In the genomic region with DNA sequence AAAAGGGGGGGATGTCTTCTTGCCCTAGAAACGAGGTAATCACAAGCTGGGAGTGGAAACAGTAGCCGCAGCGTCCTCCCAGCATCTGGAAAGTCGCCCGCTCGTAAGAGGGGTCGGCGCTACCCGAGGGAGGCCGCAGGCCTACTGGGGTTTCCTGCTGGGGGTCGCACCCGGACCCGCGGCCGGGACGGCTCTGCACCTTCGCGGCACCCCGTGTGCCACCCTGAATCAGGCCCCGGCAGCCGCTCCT, we compare ENCODE assay signal across 8 cellular contexts. TPM values are rescaled to one million over a fixed set of nuclear protein-coding genes. Genes with fewer than 3 reads are reported as not detected.
DNase-seq lines count a peak whose midpoint lies in the region; ATAC-seq, FAIRE-seq and TF ChIP-seq lines count a peak whose summit lies in the region.

No MANE protein-coding gene starts in this region.

- H3K36me3 Mint-ChIP-seq in neural crest cell (ENCODE audit: low read depth): no peaks in the 10 kb centered on the region

- no peak for FAIRE-seq in H1 (lab: Jason Lieb, UNC)

- 2% methylated on average over 21 of the region's 21 CpGs; no CpG with 5 or more reads in 1 of the 2 experiments for WGBS in H1 (ENCODE audit: extremely low coverage in 1 of 2, insufficient coverage in 1 of 2, insufficient read length in 1 of 2, insufficient replicate concordance in 2 of 2, low coverage in 1 of 2, low lambda C conversion rate in 2 of 2, missing lambda C conversion rate in 1 of 2), 2 experiments

- H3K36me3 ChIP-seq in MG63 (no peaks in the 10 kb centered on the region; the same call in 1 of the 2 replicates), H1 (ENCODE audit: control insufficient read depth in 2 of 4, insufficient read depth in 4 of 4, low read length in 3 of 4) (no peaks in the 10 kb centered on the region; a peak in 1 of 8 replicates)

- H3K56ac ChIP-seq in H1 (replicated peaks; ENCODE audit: insufficient read length, low read depth, low read length): peak overlapping the region; percentile 81

- peak overlapping the region; percentile 70 for H3K14ac ChIP-seq in H1 (ENCODE audit: insufficient read length)

- peak overlapping the region; percentile 3 for H2BK12ac ChIP-seq in H1 (ENCODE audit: low read depth, low read length)

- H4K8ac ChIP-seq in H1 (ENCODE audit: extremely low read depth, insufficient read depth, low read length): peak overlapping the region; percentile 99; the same call in 1 of the 2 replicates

- peaks cover 19% of the 10 kb centered on the region for H3K23me2 ChIP-seq in H1 (ENCODE audit: low read depth, low read length)

- H3K4ac ChIP-seq in H1 (replicated peaks; ENCODE audit: insufficient read length, low read depth, low read length): peak overlapping the region; percentile 80

- H3K9me3 Mint-ChIP-seq in neural crest cell: no peaks in the 10 kb centered on the region

- no peak overlapping the region; the same call in 1 of the 2 replicates for H3K18ac ChIP-seq in H1 (ENCODE audit: extremely low read depth, low read length)

- peaks cover 49% of the 10 kb centered on the region for H3K4me1 Mint-ChIP-seq in neural crest cell

- H2AFZ ChIP-seq in H1 (ENCODE audit: low read length): peak overlapping the region; percentile 21; the same call in 1 of the 2 replicates

- H3K4me1 ChIP-seq in H1 (replicated peaks in 1 of 4; ENCODE audit: control insufficient read depth in 3 of 4, insufficient read depth in 4 of 4, low read length in 3 of 4): peaks cover 2 to 11% (median 8%) of the 10 kb centered on the region in 4 experiments; a peak in 4 of 7 replicates

- CTCF ChIA-PET in H1 (lab: Charles Lee; ENCODE audit: partially characterized antibody): interaction anchor here (0.6 to 1.7 kb wide), 8 partner anchors 9 to 268 kb away, joined by 3 to 4 read pairs (median 3); no protein-coding TSS in a partner anchor

- peaks cover 3 to 6% of the 10 kb centered on the region in 2 experiments for H4K20me1 ChIP-seq in H1 (replicated peaks in 1 of 2; ENCODE audit: control insufficient read depth in 1 of 2, insufficient read depth in 2 of 2, low read length in 2 of 2)

- no peak for DNase-seq in MG63
- no peak for DNase-seq in H1 (ENCODE audit: low read depth in 1 of 2, low spot score in 2 of 2)
- DNase-seq in neural crest cell (ENCODE audit: low read depth, low spot score): no peak
- DNase-seq in H4 (ENCODE audit: low spot score): no peak
- no peak for DNase-seq in NCI-H345 (lab: John Stamatoyannopoulos, UW)
- no peak for DNase-seq in A172 (ENCODE audit: low spot score)

- TF ChIP-seq CTCF in H1 (IDR thresholded peaks at IDR 0.05; ENCODE audit: control extremely low read depth in 1 of 3, insufficient read depth in 1 of 3, low read depth in 1 of 3, low read length in 3 of 3): no peak
- TF ChIP-seq CTCF in neural crest cell (conservative IDR thresholded peaks at IDR 0.05): no peak

- H2BK120ac ChIP-seq in H1 (replicated peaks; ENCODE audit: low read depth, low read length): peak overlapping the region; percentile 73

- peaks cover 6% of the 10 kb centered on the region for H3K79me1 ChIP-seq in H1 (ENCODE audit: low read depth, low read length)

- peak overlapping the region; percentile 75 to 96 (median 96) for H3K9ac ChIP-seq in H1 (replicated peaks in 1 of 4; ENCODE audit: extremely low read depth in 1 of 4, low read depth in 3 of 4, low read length in 3 of 4)

- POLR2A ChIA-PET in H1 (lab: Charles Lee; ENCODE audit: partially characterized antibody): interaction anchor here (0.7 to 4.4 kb wide), 10 partner anchors 12 to 206 kb away, joined by 3 to 52 read pairs (median 3); partner anchors contain the start of genes AKAP5 and HSPA2

- no peak for TF ChIP-seq RAD21 in H1 (IDR thresholded peaks at IDR 0.05 in 1 of 2, conservative IDR thresholded peaks at IDR 0.05 in 1 of 2; ENCODE audit: low read depth in 2 of 2, low read length in 2 of 2)

- peak overlapping the region; percentile 91 for H4K5ac ChIP-seq in H1 (ENCODE audit: insufficient read length, low read depth, low read length)

- H3K23ac ChIP-seq in H1 (ENCODE audit: insufficient read length): no peak overlapping the region

- peak overlapping the region; percentile 90 for H3K27ac Mint-ChIP-seq in neural crest cell (ENCODE audit: unreplicated experiment)

- no peak overlapping the region for H2AK5ac ChIP-seq in H1 (ENCODE audit: low read depth, low read length)

- H2BK5ac ChIP-seq in H1 (ENCODE audit: low read depth, low read length): peak overlapping the region; percentile 96

- no peaks in the 10 kb centered on the region for H3K27me3 Mint-ChIP-seq in neural crest cell (ENCODE audit: low read depth)

- H3K9me3 ChIP-seq in MG63 (no peaks in the 10 kb centered on the region), H1 (ENCODE audit: insufficient read depth in 2 of 2, low read depth in 1 of 2, low read length in 1 of 2) (no peaks in the 10 kb centered on the region)

- H3K4me2 ChIP-seq in H1 (ENCODE audit: insufficient read depth in 1 of 2, low read depth in 2 of 2, low read length in 2 of 2): peak overlapping the region; percentile 97

- peak overlapping the region; percentile 34 for H4K91ac ChIP-seq in H1 (replicated peaks; ENCODE audit: insufficient read length, low read length)

- no peak for TF ChIP-seq EP300 in H1 (IDR thresholded peaks at IDR 0.05; ENCODE audit: borderline replicate concordance in 1 of 2, low read depth in 2 of 2, low read length in 2 of 2)

- no peak overlapping the region for H2BK15ac ChIP-seq in H1 (ENCODE audit: low read length)

- H3K4me3 ChIP-seq in MG63 (peak overlapping the region; percentile 78), H1 (ENCODE audit: extremely low read depth in 1 of 4, insufficient read depth in 2 of 4, low read depth in 3 of 4, low read length in 4 of 4) (peak overlapping the region; percentile 68 to 93 (median 78))

- TF ChIP-seq POLR2A in H1 (IDR thresholded peaks at IDR 0.05; ENCODE audit: control extremely low read depth in 1 of 2, low read depth in 2 of 2, low read length in 2 of 2): no peak

- ATAC-seq in GM19397 (IDR thresholded peaks at IDR 0.05; ENCODE audit: unreplicated experiment) (peak; percentile 6), HG02759 (IDR thresholded peaks at IDR 0.05; ENCODE audit: unreplicated experiment) (no peak)

- H3K4me3 Mint-ChIP-seq in neural crest cell: peak overlapping the region; percentile 94

- H2BK20ac ChIP-seq in H1 (ENCODE audit: low read length): no peak overlapping the region

- peak overlapping the region; percentile 96 for H3K27ac ChIP-seq in H1 (ENCODE audit: low read depth, low read length)

- H3K27me3 ChIP-seq in MG63 (no peaks in the 10 kb centered on the region), H1 (replicated peaks in 1 of 4; ENCODE audit: control insufficient read depth in 3 of 4, extremely low read depth in 1 of 4, insufficient read depth in 3 of 4, low read length in 3 of 4) (no peaks in the 10 kb centered on the region)

- peaks cover 11 to 64% of the 10 kb centered on the region in 2 experiments; a peak in 3 of 4 replicates for H3K79me2 ChIP-seq in H1 (ENCODE audit: control insufficient read depth in 1 of 2, insufficient read depth in 2 of 2, low read length in 2 of 2)

RNA-seq across cellular contexts. Expression of gene ZBTB25, which starts 0.5 kb away (rescaled TPM):
- total RNA-seq in MG63 (2014; rRNA removed; shearing (Covaris generic); ENCODE audit: low replicate concordance): 0.57 and 1.6 TPM in 2 replicates
- 11.4 and 11.5 TPM in 2 replicates for total RNA-seq in H1 (2021; fragmentation: NEBNext Ultra II Directional; extraction: Animal tissue kit (Norgen Biotek cat#: 25700))
- 4.9 and 5.4 TPM in 2 replicates for polyA plus RNA-seq in H1 (2011; rRNA removed)
- 4.8 TPM for polyA plus RNA-seq in H1 (2011; cell fraction: cytosol; rRNA removed)
- polyA plus RNA-seq in H1 (2011; cell fraction: nucleus; rRNA removed): 8.1 TPM
- polyA plus RNA-seq in H1 (2012, experiment 1 of 2): 4.5 to 6.6 TPM (median 5.3 TPM) in 4 replicates
- polyA plus RNA-seq in H1 (2012, experiment 2 of 2): 0.80 TPM
- 5.0 TPM for polyA plus RNA-seq in H1 (2013, experiment 1 of 2)
- polyA plus RNA-seq in H1 (2013, experiment 2 of 2): 4.8 TPM
- polyA minus RNA-seq in H1 (2011; rRNA and poly(A)+ RNA removed): 20.0 and 23.2 TPM in 2 replicates
- polyA minus RNA-seq in H1 (2011; cell fraction: cytosol; rRNA and poly(A)+ RNA removed): 8.3 TPM
- polyA minus RNA-seq in H1 (2011; cell fraction: nucleus; rRNA and poly(A)+ RNA removed): 19.6 TPM
- 14.1 and 14.4 TPM in 2 replicates for total RNA-seq in neural crest cell
- total RNA-seq in H4 (2014; rRNA removed; shearing (Covaris generic)): 2.3 and 2.6 TPM in 2 replicates
- 1.1 and 2.2 TPM in 2 replicates for total RNA-seq in A172 (2014; rRNA removed; shearing (Covaris generic))

RNA-seq across cellular contexts. Expression of gene ZBTB1, which starts 1.5 kb away (rescaled TPM):
- total RNA-seq in MG63 (2014; rRNA removed; shearing (Covaris generic); ENCODE audit: low replicate concordance): 16.8 and 28.1 TPM in 2 replicates
- 27.5 and 27.9 TPM in 2 replicates for total RNA-seq in H1 (2021; fragmentation: NEBNext Ultra II Directional; extraction: Animal tissue kit (Norgen Biotek cat#: 25700))
- polyA plus RNA-seq in H1 (2011; rRNA removed): 11.6 and 13.6 TPM in 2 replicates
- polyA plus RNA-seq in H1 (2011; cell fraction: cytosol; rRNA removed): 14.9 TPM
- polyA plus RNA-seq in H1 (2011; cell fraction: nucleus; rRNA removed): 12.4 TPM
- 13.0 to 22.0 TPM (median 15.7 TPM) in 4 replicates for polyA plus RNA-seq in H1 (2012, experiment 1 of 2)
- 1.1 TPM for polyA plus RNA-seq in H1 (2012, experiment 2 of 2)
- 16.9 TPM for polyA plus RNA-seq in H1 (2013, experiment 1 of 2)
- 16.0 TPM for polyA plus RNA-seq in H1 (2013, experiment 2 of 2)
- polyA minus RNA-seq in H1 (2011; rRNA and poly(A)+ RNA removed): 18.2 and 26.2 TPM in 2 replicates
- 18.5 TPM for polyA minus RNA-seq in H1 (2011; cell fraction: cytosol; rRNA and poly(A)+ RNA removed)
- polyA minus RNA-seq in H1 (2011; cell fraction: nucleus; rRNA and poly(A)+ RNA removed): 37.6 TPM
- total RNA-seq in neural crest cell: 36.0 and 41.4 TPM in 2 replicates
- total RNA-seq in H4 (2014; rRNA removed; shearing (Covaris generic)): 32.6 and 34.7 TPM in 2 replicates
- 33.3 and 37.8 TPM in 2 replicates for total RNA-seq in A172 (2014; rRNA removed; shearing (Covaris generic))

RNA-seq across cellular contexts. Expression of gene HSPA2, which starts 37.4 kb away (rescaled TPM):
- 5.2 and 7.1 TPM in 2 replicates for total RNA-seq in MG63 (2014; rRNA removed; shearing (Covaris generic); ENCODE audit: low replicate concordance)
- total RNA-seq in H1 (2021; fragmentation: NEBNext Ultra II Directional; extraction: Animal tissue kit (Norgen Biotek cat#: 25700)): 82.9 and 91.1 TPM in 2 replicates
- polyA plus RNA-seq in H1 (2011; rRNA removed): 30.5 and 42.0 TPM in 2 replicates
- polyA plus RNA-seq in H1 (2011; cell fraction: cytosol; rRNA removed): 38.2 TPM
- 42.5 TPM for polyA plus RNA-seq in H1 (2011; cell fraction: nucleus; rRNA removed)
- 28.9 to 58.1 TPM (median 40.4 TPM) in 4 replicates for polyA plus RNA-seq in H1 (2012, experiment 1 of 2)
- 18.1 TPM for polyA plus RNA-seq in H1 (2012, experiment 2 of 2)
- 21.2 TPM for polyA plus RNA-seq in H1 (2013, experiment 1 of 2)
- polyA plus RNA-seq in H1 (2013, experiment 2 of 2): 19.8 TPM
- polyA minus RNA-seq in H1 (2011; rRNA and poly(A)+ RNA removed): 33.1 and 37.7 TPM in 2 replicates
- polyA minus RNA-seq in H1 (2011; cell fraction: cytosol; rRNA and poly(A)+ RNA removed): 69.5 TPM
- 35.2 TPM for polyA minus RNA-seq in H1 (2011; cell fraction: nucleus; rRNA and poly(A)+ RNA removed)
- 2.6 and 2.7 TPM in 2 replicates for total RNA-seq in neural crest cell
- 3.7 and 3.8 TPM in 2 replicates for total RNA-seq in H4 (2014; rRNA removed; shearing (Covaris generic))
- total RNA-seq in A172 (2014; rRNA removed; shearing (Covaris generic)): 0.05 TPM in 1 of 2 replicates, not detected in the other

RNA-seq across cellular contexts. Expression of gene AKAP5, which starts 37.8 kb away (rescaled TPM):
- 0.10 TPM in 1 of 2 replicates, not detected in the other for total RNA-seq in MG63 (2014; rRNA removed; shearing (Covaris generic); ENCODE audit: low replicate concordance)
- total RNA-seq in H1 (2021; fragmentation: NEBNext Ultra II Directional; extraction: Animal tissue kit (Norgen Biotek cat#: 25700)): 3.5 and 3.8 TPM in 2 replicates
- 0.36 and 0.50 TPM in 2 replicates for polyA plus RNA-seq in H1 (2011; rRNA removed)
- 0.58 TPM for polyA plus RNA-seq in H1 (2011; cell fraction: cytosol; rRNA removed)
- polyA plus RNA-seq in H1 (2011; cell fraction: nucleus; rRNA removed): 0.57 TPM
- 0.65 to 1.6 TPM (median 1.0 TPM) in 4 replicates for polyA plus RNA-seq in H1 (2012, experiment 1 of 2)
- 0.18 TPM for polyA plus RNA-seq in H1 (2012, experiment 2 of 2)
- polyA plus RNA-seq in H1 (2013, experiment 1 of 2): 1.8 TPM
- polyA plus RNA-seq in H1 (2013, experiment 2 of 2): 1.9 TPM
- 1.2 and 2.0 TPM in 2 replicates for polyA minus RNA-seq in H1 (2011; rRNA and poly(A)+ RNA removed)
- 1.4 TPM for polyA minus RNA-seq in H1 (2011; cell fraction: cytosol; rRNA and poly(A)+ RNA removed)
- 4.1 TPM for polyA minus RNA-seq in H1 (2011; cell fraction: nucleus; rRNA and poly(A)+ RNA removed)
- 1.3 and 1.4 TPM in 2 replicates for total RNA-seq in neural crest cell
- 0.81 and 1.5 TPM in 2 replicates for total RNA-seq in H4 (2014; rRNA removed; shearing (Covaris generic))
- 1.6 and 1.9 TPM in 2 replicates for total RNA-seq in A172 (2014; rRNA removed; shearing (Covaris generic))

RNA-seq across cellular contexts. Expression of gene PPP1R36, which starts 46.7 kb away (rescaled TPM):
- total RNA-seq in MG63 (2014; rRNA removed; shearing (Covaris generic); ENCODE audit: low replicate concordance): not detected in 2 replicates
- 0.61 and 0.93 TPM in 2 replicates for total RNA-seq in H1 (2021; fragmentation: NEBNext Ultra II Directional; extraction: Animal tissue kit (Norgen Biotek cat#: 25700))
- 0.25 and 0.39 TPM in 2 replicates for polyA plus RNA-seq in H1 (2011; rRNA removed)
- polyA plus RNA-seq in H1 (2011; cell fraction: cytosol; rRNA removed): 1.0 TPM
- 0.53 TPM for polyA plus RNA-seq in H1 (2011; cell fraction: nucleus; rRNA removed)
- polyA plus RNA-seq in H1 (2012, experiment 1 of 2): 0.57 to 0.86 TPM (median 0.72 TPM) in 4 replicates
- polyA plus RNA-seq in H1 (2012, experiment 2 of 2): not detected
- polyA plus RNA-seq in H1 (2013, experiment 1 of 2): 0.43 TPM
- 0.37 TPM for polyA plus RNA-seq in H1 (2013, experiment 2 of 2)
- polyA minus RNA-seq in H1 (2011; rRNA and poly(A)+ RNA removed): 0.32 and 0.46 TPM in 2 replicates
- polyA minus RNA-seq in H1 (2011; cell fraction: cytosol; rRNA and poly(A)+ RNA removed): not detected
- polyA minus RNA-seq in H1 (2011; cell fraction: nucleus; rRNA and poly(A)+ RNA removed): not detected
- 0.33 and 1.1 TPM in 2 replicates for total RNA-seq in neural crest cell
- 0.64 TPM in 1 of 2 replicates, not detected in the other for total RNA-seq in H4 (2014; rRNA removed; shearing (Covaris generic))
- 0.69 TPM in 1 of 2 replicates, not detected in the other for total RNA-seq in A172 (2014; rRNA removed; shearing (Covaris generic))

Comparison
In these comparisons a context has a peak if more than half of its experiments do, and no peak if none do; other contexts are left out.
1. RNA of gene HSPA2, which starts 37.4 kb away (total RNA-seq): 82.9 to 91.1 TPM in H1; 5.2 to 7.1 TPM in MG63, 3.7 to 3.8 TPM in H4, 2.6 to 2.7 TPM in neural crest cell and 0.05 TPM in A172; every median in the first group is over 10 times any median in the second.